Comparison of ENCODE assay signal across 12 cellular contexts in the genomic region with DNA sequence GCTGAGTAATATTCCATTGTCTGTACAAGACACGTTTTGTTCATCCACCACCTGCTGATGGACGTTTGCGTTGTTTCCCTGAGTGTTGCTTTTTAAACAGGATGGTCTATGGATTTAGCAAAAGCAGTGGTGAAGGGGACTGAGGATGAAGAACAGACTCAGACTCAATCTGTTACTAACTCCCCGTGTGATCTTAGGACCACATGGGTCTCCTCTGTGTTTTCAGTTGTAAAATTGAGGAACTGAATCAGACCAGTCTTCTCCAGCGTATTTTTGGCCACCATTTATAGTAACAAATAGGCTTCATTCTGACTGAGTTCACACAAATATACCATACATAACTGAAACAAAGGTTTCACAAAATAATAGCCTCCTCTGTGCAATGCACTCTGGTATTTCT.
A peak's percentile ranks its signal among the peaks of the same experiment; 100 is the strongest.
DNase-seq lines count a peak whose midpoint lies in the region; ATAC-seq and TF ChIP-seq lines count a peak whose summit lies in the region.
"Had no signal": no experiment of that assay in that cellular context is flagged by ENCODE, and none has a peak within 500 bp of the region (broad histone marks: within the 10 kb centered on the region; RNA-seq: fewer than 3 reads in every experiment).

No MANE protein-coding gene starts in this region.

- ATAC-seq in HG02642 (IDR thresholded peaks at IDR 0.05; ENCODE audit: poor library complexity, unreplicated experiment) (peak; percentile 84), HG03460 (IDR thresholded peaks at IDR 0.05; ENCODE audit: unreplicated experiment) (peak; percentile 86)
- ATAC-seq in stimulated activated memory B cell treated with anti-CD40 and anti-IgM and Interleukin-4, amounts not matched to agents 10 μg/mL and 1 μg/mL and 100 μg/mL, for 72 hours: peak; percentile 94
- ATAC-seq in CD4-positive, alpha-beta T cell (ENCODE audit: poor library complexity): no peak
- ATAC-seq: activated T-cell treated with anti-CD3 and anti-CD28 coated beads, Interleukin-2, amount 50 U/mL, for 72 hours had no signal

- peak overlapping the region; percentile 80 for H3K27ac Mint-ChIP-seq in stimulated activated memory B cell treated with anti-CD40 and anti-IgM and Interleukin-4, amounts not matched to agents 10 μg/mL and 1 μg/mL and 100 μg/mL, for 72 hours
- H3K27ac Mint-ChIP-seq in CD4-positive, alpha-beta T cell: no peak overlapping the region
- H3K27ac Mint-ChIP-seq: activated T-cell treated with anti-CD3 and anti-CD28 coated beads, Interleukin-2, amount 50 U/mL, for 72 hours; T-helper 1 cell treated with Interleukin-12 subunit alpha and Interleukin-12 subunit beta and Interleukin-4 antibody, amounts not matched to agents 30 μg/mL and 1 μg/mL, for 36 hours had no signal

- no peaks in the 10 kb centered on the region for H3K27me3 Mint-ChIP-seq in stimulated activated memory B cell treated with anti-CD40 and anti-IgM and Interleukin-4, amounts not matched to agents 10 μg/mL and 1 μg/mL and 100 μg/mL, for 72 hours
- no peaks in the 10 kb centered on the region for H3K27me3 Mint-ChIP-seq in CD4-positive, alpha-beta T cell

- DNase-seq in SIG-M5 treated with dmso at 0.1 percent for 504 hours (lab: John Stamatoyannopoulos, UW; ENCODE audit: unreplicated experiment): peak; percentile 65
- no peak for DNase-seq in SIG-M5 (lab: John Stamatoyannopoulos, UW)
- DNase-seq in CD4-positive, alpha-beta T cell: no peak
- DNase-seq in SKM-1 treated with dmso at 0.1 percent for 144 hours (lab: John Stamatoyannopoulos, UW; ENCODE audit: unreplicated experiment): no peak
- no peak for DNase-seq in cerebellar cortex (ENCODE audit: low spot score)
- DNase-seq: activated T-cell treated with anti-CD3 and anti-CD28 coated beads, Interleukin-2, amount 50 U/mL, for 72 hours; NCI-H446; right lobe of liver had no signal

- peaks cover 3% of the 10 kb centered on the region for H3K9me3 Mint-ChIP-seq in stimulated activated memory B cell treated with anti-CD40 and anti-IgM and Interleukin-4, amounts not matched to agents 10 μg/mL and 1 μg/mL and 100 μg/mL, for 72 hours
- no peaks in the 10 kb centered on the region for H3K9me3 Mint-ChIP-seq in CD4-positive, alpha-beta T cell
- H3K9me3 Mint-ChIP-seq: activated T-cell treated with anti-CD3 and anti-CD28 coated beads, Interleukin-2, amount 50 U/mL, for 72 hours; T-helper 1 cell treated with Interleukin-12 subunit alpha and Interleukin-12 subunit beta and Interleukin-4 antibody, amounts not matched to agents 30 μg/mL and 1 μg/mL, for 36 hours had no signal

- CTCF ChIA-PET in CD4-positive, alpha-beta T cell (lab: Charles Lee): no interaction called here

- TF ChIP-seq CTCF in CD4-positive, alpha-beta T cell (IDR thresholded peaks at IDR 0.05): no peak

- H3K27ac ChIP-seq in CD4-positive, alpha-beta T cell (ENCODE audit: low read depth, low read length): no peak overlapping the region
- H3K27ac ChIP-seq: right lobe of liver had no signal

- H3K4me1 Mint-ChIP-seq in stimulated activated memory B cell treated with anti-CD40 and anti-IgM and Interleukin-4, amounts not matched to agents 10 μg/mL and 1 μg/mL and 100 μg/mL, for 72 hours: peaks cover 64% of the 10 kb centered on the region
- peaks cover 59% of the 10 kb centered on the region for H3K4me1 Mint-ChIP-seq in CD4-positive, alpha-beta T cell (ENCODE audit: low read depth)

- H3K9me3 ChIP-seq in CD4-positive, alpha-beta T cell (ENCODE audit: control insufficient read depth, low read length): no peaks in the 10 kb centered on the region
- H3K9me3 ChIP-seq: right lobe of liver had no signal

- H3K36me3 Mint-ChIP-seq in stimulated activated memory B cell treated with anti-CD40 and anti-IgM and Interleukin-4, amounts not matched to agents 10 μg/mL and 1 μg/mL and 100 μg/mL, for 72 hours: peaks cover 43% of the 10 kb centered on the region
- peaks cover 31% of the 10 kb centered on the region for H3K36me3 Mint-ChIP-seq in CD4-positive, alpha-beta T cell (ENCODE audit: low read depth)

- H3K4me3 Mint-ChIP-seq in stimulated activated memory B cell treated with anti-CD40 and anti-IgM and Interleukin-4, amounts not matched to agents 10 μg/mL and 1 μg/mL and 100 μg/mL, for 72 hours: peak overlapping the region; percentile 29
- H3K4me3 Mint-ChIP-seq in CD4-positive, alpha-beta T cell: no peak overlapping the region
- H3K4me3 Mint-ChIP-seq: activated T-cell treated with anti-CD3 and anti-CD28 coated beads, Interleukin-2, amount 50 U/mL, for 72 hours; T-helper 1 cell treated with Interleukin-12 subunit alpha and Interleukin-12 subunit beta and Interleukin-4 antibody, amounts not matched to agents 30 μg/mL and 1 μg/mL, for 36 hours had no signal

- intact Hi-C loops in CD4-positive, alpha-beta T cell (cut with DNase I, micrococcal nuclease): loop anchor here in 1 of 2 experiments (10.0 kb wide), 1 partner anchor 443 kb away; no protein-coding TSS in a partner anchor

- POLR2A ChIA-PET in CD4-positive, alpha-beta T cell (lab: Charles Lee): no interaction called here

- H3K27me3 ChIP-seq in CD4-positive, alpha-beta T cell (ENCODE audit: control insufficient read depth, insufficient read depth, low read length): no peaks in the 10 kb centered on the region
- H3K27me3 ChIP-seq: right lobe of liver had no signal
